ENCODE assay signal across 17 cellular contexts in the genomic region with DNA sequence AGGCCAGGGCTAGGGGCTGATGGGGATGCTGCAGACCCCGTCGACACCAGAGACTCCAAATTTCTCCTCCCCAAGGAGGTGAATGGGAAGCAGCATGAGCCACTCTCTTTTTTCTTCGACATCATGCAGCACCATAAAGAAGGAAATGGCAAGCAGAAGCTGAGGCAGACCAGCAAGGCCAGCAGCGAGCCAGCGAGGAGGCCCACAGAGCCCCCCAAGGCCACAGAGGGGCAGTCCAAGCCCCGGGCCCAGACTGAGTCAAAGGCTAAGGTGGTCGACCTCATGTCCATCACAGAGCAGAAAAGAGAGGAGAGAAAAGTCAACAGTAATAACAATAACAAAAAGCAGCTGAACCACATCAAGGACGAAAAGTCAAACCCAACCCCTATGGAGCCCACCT. TPM values are rescaled to one million over a fixed set of nuclear protein-coding genes. Genes with fewer than 3 reads are reported as not detected.
DNase-seq lines count a peak whose midpoint lies in the region; ATAC-seq and TF ChIP-seq lines count a peak whose summit lies in the region.
"Had no signal": no experiment of that assay in that cellular context is flagged by ENCODE, and none has a peak within 500 bp of the region (broad histone marks: within the 10 kb centered on the region; RNA-seq: fewer than 3 reads in every experiment).

No MANE protein-coding gene starts in this region.

- TF ChIP-seq POLR2A in breast epithelium (IDR thresholded peaks at IDR 0.05) = no peak
- TF ChIP-seq POLR2A in Peyer's patch (IDR thresholded peaks at IDR 0.05) = no peak

- H3K9me3 Mint-ChIP-seq in MCF 10A (ENCODE audit: unreplicated experiment) (no peaks in the 10 kb centered on the region), glutamatergic neuron (ENCODE audit: unreplicated experiment) (peaks cover 11% of the 10 kb centered on the region)
- H3K9me3 Mint-ChIP-seq: CD4-positive, CD25-positive, alpha-beta regulatory T cell had no signal

- no peak overlapping the region for H3K4me3 ChIP-seq in breast epithelium
- no peak overlapping the region for H3K4me3 ChIP-seq in Peyer's patch
- H3K4me3 ChIP-seq: A549 had no signal

- H3K27ac Mint-ChIP-seq in MCF 10A (ENCODE audit: low read depth, unreplicated experiment) (no peak overlapping the region), glutamatergic neuron (ENCODE audit: unreplicated experiment) (peak overlapping the region; percentile 36)
- H3K27ac Mint-ChIP-seq: CD4-positive, CD25-positive, alpha-beta regulatory T cell had no signal

- H3K4me1 Mint-ChIP-seq in MCF 10A (ENCODE audit: insufficient read depth, unreplicated experiment) (no peaks in the 10 kb centered on the region), glutamatergic neuron (ENCODE audit: low read depth, unreplicated experiment) (peaks cover 13% of the 10 kb centered on the region)

- CTCF ChIA-PET in MCF 10A (lab: Yijun Ruan, JAX) = no interaction called here

- H3K36me3 ChIP-seq in breast epithelium (no peaks in the 10 kb centered on the region), Peyer's patch (peaks cover 0 to 96% (median 3%) of the 10 kb centered on the region in 3 donors)

- intact Hi-C loops in MCF 10A (cut with micrococcal nuclease) = no loop called here
- intact Hi-C loops in breast epithelium (cut with DNase I; ENCODE audit: low total_unique reads) = no loop called here
- intact Hi-C loops in posterior vena cava (cut with DNase I) = no loop called here

- H3K4me1 ChIP-seq in breast epithelium (no peaks in the 10 kb centered on the region), Peyer's patch (peaks cover 0 to 6% (median 0%) of the 10 kb centered on the region in 4 donors)
- H3K4me1 ChIP-seq: A549 had no signal

- BruUV-seq in MCF 10A (replicated peaks; lab: Mats Ljungman, UMichigan) = TSS peak; percentile 57

- H3K27me3 Mint-ChIP-seq in MCF 10A (ENCODE audit: insufficient read depth, unreplicated experiment) = no peaks in the 10 kb centered on the region
- H3K27me3 Mint-ChIP-seq in glutamatergic neuron (ENCODE audit: unreplicated experiment) = peaks cover 12% of the 10 kb centered on the region
- H3K27me3 Mint-ChIP-seq: CD4-positive, CD25-positive, alpha-beta regulatory T cell had no signal

- TF ChIP-seq CTCF in MCF 10A (IDR thresholded peaks at IDR 0.05; ENCODE audit: unreplicated experiment) (no peak), breast epithelium (IDR thresholded peaks at IDR 0.05) (no peak), Peyer's patch (IDR thresholded peaks at IDR 0.05) (no peak), glutamatergic neuron (IDR thresholded peaks at IDR 0.05; ENCODE audit: partially characterized antibody, unreplicated experiment) (no peak)

- H3K4me3 Mint-ChIP-seq in MCF 10A (ENCODE audit: unreplicated experiment) = no peak overlapping the region
- H3K4me3 Mint-ChIP-seq in glutamatergic neuron (ENCODE audit: unreplicated experiment) = no peak overlapping the region
- H3K4me3 Mint-ChIP-seq: CD4-positive, CD25-positive, alpha-beta regulatory T cell had no signal

- no peak for ATAC-seq in HG03175 (IDR thresholded peaks at IDR 0.05; ENCODE audit: unreplicated experiment)
- ATAC-seq: A549 had no signal

- POLR2A ChIA-PET in MCF 10A (lab: Yijun Ruan, JAX) = no interaction called here

- no peak for DNase-seq in MCF 10A (ENCODE audit: unreplicated experiment)
- no peak for DNase-seq in breast epithelium (ENCODE audit: low spot score in 2 of 2)
- peak in 2 of 3 donors; percentile 0 to 26 for DNase-seq in Peyer's patch
- DNase-seq in glutamatergic neuron = no peak
- no peak for DNase-seq in posterior vena cava (ENCODE audit: low spot score)
- DNase-seq in cerebellum (ENCODE audit: low spot score) = no peak
- DNase-seq: AML-193; CD4-positive, CD25-positive, alpha-beta regulatory T cell; DMS53; Karpas-422; MM.1S; NCI-H1092 treated with DMSO at 0.1 percent for 48 hours; NCI-H2081 treated with DMSO at 0.1 percent for 48 hours; NCI-H510A treated with DMSO at 0.1 percent for 48 hours; SHP77 treated with DMSO at 0.1 percent for 48 hours had no signal

- H3K27ac ChIP-seq in breast epithelium (no peak overlapping the region), Peyer's patch (no peak overlapping the region)
- H3K27ac ChIP-seq: A549 had no signal

- H3K27me3 ChIP-seq in breast epithelium (no peaks in the 10 kb centered on the region), Peyer's patch (no peaks in the 10 kb centered on the region)

- H3K9me3 ChIP-seq in breast epithelium = no peaks in the 10 kb centered on the region
- no peaks in the 10 kb centered on the region for H3K9me3 ChIP-seq in Peyer's patch
- H3K9me3 ChIP-seq: A549 had no signal

- H3K36me3 Mint-ChIP-seq in MCF 10A (ENCODE audit: insufficient read depth, unreplicated experiment) (peaks cover 92% of the 10 kb centered on the region), glutamatergic neuron (ENCODE audit: unreplicated experiment) (peaks cover 5% of the 10 kb centered on the region)

RNA-seq across cellular contexts. Expression of a gene that starts 56.1 kb away (rescaled TPM):
- 40.5 and 46.1 TPM in 2 replicates for total RNA-seq in MCF 10A (2022)
- 10 to 100 TPM; 46.4 to 73.4 (median 64.2) TPM for total RNA-seq in breast epithelium
- total RNA-seq in Peyer's patch = 100 to 1,000 TPM; 135 to 255 (median 145) TPM
- total RNA-seq in glutamatergic neuron (ENCODE audit: unreplicated experiment) = 25.4 TPM
- total RNA-seq in posterior vena cava = 10 to 100 TPM; 25.4 to 29.2 TPM
- 6.8 TPM for total RNA-seq in cerebellum

Comparison
In these comparisons a context has a peak if more than half of its experiments do, and no peak if none do; other contexts are left out.
1. DNase-seq: peak in Peyer's patch (2 of 3); none in MCF 10A (single experiment), breast epithelium (0 of 2), glutamatergic neuron (single experiment), posterior vena cava (single experiment) and cerebellum (single experiment).